ENCODE assay signal across 1 cellular context in the genomic region with DNA sequence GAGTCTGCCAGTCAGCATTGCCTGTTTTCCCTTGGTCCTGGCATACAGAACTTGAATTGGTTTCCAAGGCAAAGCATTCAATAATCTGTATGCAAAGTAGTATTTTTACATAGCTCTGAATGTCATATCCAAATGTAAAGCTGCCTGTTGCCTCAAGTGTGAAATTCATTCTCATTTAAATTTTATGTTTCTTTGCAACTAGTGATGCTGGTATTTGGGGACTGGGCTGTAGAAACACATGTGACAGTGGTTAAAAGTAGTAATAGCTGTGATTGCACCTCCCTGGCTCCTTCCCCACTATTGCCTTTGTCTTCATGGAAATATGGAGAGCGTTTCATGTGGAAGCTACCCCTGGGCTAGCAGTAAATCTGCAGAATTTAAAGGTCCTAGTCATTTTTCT.
A peak's percentile ranks its signal among the peaks of the same experiment; 100 is the strongest.
TF ChIP-seq lines count a peak whose summit lies in the region.

No MANE protein-coding gene starts in this region.

TF ChIP-seq in H1, 55 proteins besides CTCF, POLR2A, EP300 and RAD21:
- TF ChIP-seq KDM5A (IDR thresholded peaks at IDR 0.05; ENCODE audit: low read length) (no peak), SUZ12 (IDR thresholded peaks at IDR 0.05; ENCODE audit: low read length) (no peak), SIRT6 (IDR thresholded peaks at IDR 0.05; ENCODE audit: low read length) (no peak), RFX5 (IDR thresholded peaks at IDR 0.05; ENCODE audit: borderline replicate concordance, low read depth, low read length) (no peak), BRCA1 (IDR thresholded peaks at IDR 0.05; ENCODE audit: low read depth, low read length) (no peak), JUND (IDR thresholded peaks at IDR 0.05; ENCODE audit: low read length) (no peak), EZH2 (IDR thresholded peaks at IDR 0.05; ENCODE audit: low read depth, low read length, severe bottlenecking) (no peak), HDAC2 (IDR thresholded peaks at IDR 0.05; ENCODE audit: borderline replicate concordance in 1 of 2, low read depth in 2 of 2, low read length in 2 of 2) (peak in 1 of 2 experiments; percentile 53; a peak in 1 of 4 replicates), SRF (IDR thresholded peaks at IDR 0.05; ENCODE audit: low read depth, low read length) (no peak), CHD7 (IDR thresholded peaks at IDR 0.05; ENCODE audit: insufficient replicate concordance, low read length) (peak; percentile 74), NRF1 (IDR thresholded peaks at IDR 0.05; ENCODE audit: low read depth, low read length) (no peak), SP4 (IDR thresholded peaks at IDR 0.05; ENCODE audit: low read length) (no peak), MAFK (IDR thresholded peaks at IDR 0.05; ENCODE audit: low read depth, low read length) (no peak), TEAD4 (IDR thresholded peaks at IDR 0.05; ENCODE audit: low read depth, low read length) (peak; percentile 44), SP2 (IDR thresholded peaks at IDR 0.05; ENCODE audit: low read length) (no peak), KDM4A (IDR thresholded peaks at IDR 0.05; ENCODE audit: low read depth, low read length, severe bottlenecking) (no peak), EGR1 (IDR thresholded peaks at IDR 0.05; ENCODE audit: borderline replicate concordance, low read depth, low read length) (no peak), CBX5 (IDR thresholded peaks at IDR 0.05; ENCODE audit: low read depth, low read length) (no peak), POU5F1 (IDR thresholded peaks at IDR 0.05; ENCODE audit: low read depth, low read length) (peak; percentile 68; the same call in 1 of the 2 replicates), FOSL1 (IDR thresholded peaks at IDR 0.05; ENCODE audit: insufficient read depth, low read depth, low read length) (no peak), YY1 (IDR thresholded peaks at IDR 0.05; ENCODE audit: low read depth, low read length) (no peak), SP1 (IDR thresholded peaks at IDR 0.05; ENCODE audit: low read depth, low read length) (no peak; the same call in 1 of the 2 replicates), SIX5 (IDR thresholded peaks at IDR 0.05; ENCODE audit: low read depth, low read length) (no peak), CHD2 (IDR thresholded peaks at IDR 0.05; ENCODE audit: low read length) (no peak), TCF12 (IDR thresholded peaks at IDR 0.05; ENCODE audit: low read depth, low read length) (no peak)
- TF ChIP-seq, protein P1, sequence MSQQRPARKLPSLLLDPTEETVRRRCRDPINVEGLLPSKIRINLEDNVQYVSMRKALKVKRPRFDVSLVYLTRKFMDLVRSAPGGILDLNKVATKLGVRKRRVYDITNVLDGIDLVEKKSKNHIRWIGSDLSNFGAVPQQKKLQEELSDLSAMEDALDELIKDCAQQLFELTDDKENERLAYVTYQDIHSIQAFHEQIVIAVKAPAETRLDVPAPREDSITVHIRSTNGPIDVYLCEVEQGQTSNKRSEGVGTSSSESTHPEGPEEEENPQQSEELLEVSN (IDR thresholded peaks at IDR 0.05) = no peak
TF ChIP-seq in H1: peak in this region for 4.
